ENCODE assay signal across 7 cellular contexts in genomic region chr19:41351339-41352245, GRCh38. TPM values are rescaled to one million over a fixed set of nuclear protein-coding genes. Genes with fewer than 3 reads are reported as not detected.
DNase-seq lines count a peak whose midpoint lies in the region; ATAC-seq and TF ChIP-seq lines count a peak whose summit lies in the region.

No MANE protein-coding gene starts in this region.

- H3K27me3 Mint-ChIP-seq in activated naive CD4-positive, alpha-beta T cell treated with anti-CD3 and anti-CD28 coated beads for 36 hours (ENCODE audit: low read depth): no peaks in the 10 kb centered on the region

- H3K9me3 ChIP-seq in SK-N-MC (ENCODE audit: low read depth, low read length): no peaks in the 10 kb centered on the region
- no peaks in the 10 kb centered on the region for H3K9me3 ChIP-seq in prostate gland

- TF ChIP-seq POLR2A in prostate gland (IDR thresholded peaks at IDR 0.05): no peak

- no peaks in the 10 kb centered on the region for H3K27me3 ChIP-seq in prostate gland (replicated peaks; ENCODE audit: insufficient read depth)

- H3K36me3 ChIP-seq in SK-N-MC (ENCODE audit: insufficient read depth, low read length) (peaks cover 4% of the 10 kb centered on the region; the same call in 1 of the 2 replicates), prostate gland (no peaks in the 10 kb centered on the region), urinary bladder (ENCODE audit: insufficient read depth) (no peaks in the 10 kb centered on the region)

- under 1% methylated on average over 56 of the region's 58 CpGs for WGBS in prostate gland
- under 1% methylated on average over 58 of the region's 58 CpGs for WGBS in urinary bladder

- DNase-seq in SK-N-MC (ENCODE audit: low read depth, low spot score): no peak
- peak; percentile 76 for DNase-seq in activated naive CD4-positive, alpha-beta T cell treated with anti-CD3 and anti-CD28 coated beads for 36 hours
- peak; percentile 93 for DNase-seq in cardiac septum (ENCODE audit: low spot score)
- no peak for DNase-seq in prostate gland (ENCODE audit: low spot score)

- peak overlapping the region; percentile 92 for H3K4me3 ChIP-seq in SK-N-MC
- H3K4me3 ChIP-seq in prostate gland: peak overlapping the region; percentile 70 to 80
- peak overlapping the region; percentile 91 for H3K4me3 ChIP-seq in urinary bladder (ENCODE audit: low read depth, low read length)

- H3K4me1 ChIP-seq in prostate gland (replicated peaks): peaks cover 5% of the 10 kb centered on the region
- H3K4me1 ChIP-seq in urinary bladder (ENCODE audit: insufficient read depth): peaks cover 3% of the 10 kb centered on the region

- peak overlapping the region; percentile 97 for H3K27ac Mint-ChIP-seq in activated naive CD4-positive, alpha-beta T cell treated with anti-CD3 and anti-CD28 coated beads for 36 hours

- ATAC-seq in GM18517 (IDR thresholded peaks at IDR 0.05; ENCODE audit: unreplicated experiment): peak; percentile 41
- peak; percentile 26 for ATAC-seq in HG02973 (IDR thresholded peaks at IDR 0.05; ENCODE audit: unreplicated experiment)

- H3K36me3 Mint-ChIP-seq in activated naive CD4-positive, alpha-beta T cell treated with anti-CD3 and anti-CD28 coated beads for 36 hours (ENCODE audit: low read depth): peaks cover 37% of the 10 kb centered on the region

- H3K9ac ChIP-seq in SK-N-MC (ENCODE audit: insufficient read length): peak overlapping the region; percentile 73

- H3K27ac ChIP-seq in SK-N-MC (no peak overlapping the region), prostate gland (peak overlapping the region; percentile 39 to 79), urinary bladder (ENCODE audit: low read depth) (no peak overlapping the region)

- TF ChIP-seq CTCF in prostate gland (IDR thresholded peaks at IDR 0.05): peak in 1 of 4 experiments; percentile 13

- intact Hi-C loops in activated naive CD4-positive, alpha-beta T cell treated with anti-CD3 and anti-CD28 coated beads for 36 hours (cut with micrococcal nuclease): loop anchor here (1.0 to 10.0 kb wide), 6 partner anchors 23 to 737 kb away; partner anchors contain the start of genes ARHGEF1, COQ8B, DMAC2 and ITPKC
- intact Hi-C loops in cardiac septum (cut with DNase I): loop anchor here (2.0 to 5.0 kb wide), 3 partner anchors 25 to 89 kb away; partner anchors contain the start of gene CCDC97
- intact Hi-C loops in prostate gland (cut with DNase I): no loop called here

- CTCF ChIA-PET in activated naive CD4-positive, alpha-beta T cell treated with anti-CD3 and anti-CD28 coated beads for 36 hours (lab: Charles Lee): interaction anchor here (0.7 to 3.4 kb wide), 9 partner anchors 13 to 198 kb away, joined by 3 to 14 read pairs (median 3); partner anchors contain the start of genes B9D2 and DMAC2

- peaks cover 2% of the 10 kb centered on the region for H3K9me3 Mint-ChIP-seq in activated naive CD4-positive, alpha-beta T cell treated with anti-CD3 and anti-CD28 coated beads for 36 hours

- H3K4me1 Mint-ChIP-seq in activated naive CD4-positive, alpha-beta T cell treated with anti-CD3 and anti-CD28 coated beads for 36 hours (ENCODE audit: low read depth): peaks cover 46% of the 10 kb centered on the region

- H3K4me3 Mint-ChIP-seq in activated naive CD4-positive, alpha-beta T cell treated with anti-CD3 and anti-CD28 coated beads for 36 hours: peak overlapping the region; percentile 91

RNA-seq across cellular contexts. Expression of gene TGFB1, which starts 2.1 kb away (rescaled TPM):
- total RNA-seq in activated naive CD4-positive, alpha-beta T cell treated with anti-CD3 and anti-CD28 coated beads for 36 hours: 10 to 100 TPM; 94.4 to 95.6 TPM
- 26.4 TPM for total RNA-seq in cardiac septum
- total RNA-seq in prostate gland: 10 to 100 TPM in 1 of 2 donors, 1 to 10 TPM in 1; 9.7 to 32.4 TPM
- 9.2 TPM for total RNA-seq in urinary bladder
- 58.9 TPM for polyA plus RNA-seq in urinary bladder

RNA-seq across cellular contexts. Expression of gene B9D2, which starts 12.4 kb away (rescaled TPM):
- 1 to 10 TPM; 3.5 to 4.1 TPM for total RNA-seq in activated naive CD4-positive, alpha-beta T cell treated with anti-CD3 and anti-CD28 coated beads for 36 hours
- 1.9 TPM for total RNA-seq in cardiac septum
- total RNA-seq in prostate gland: 10 to 100 TPM; 10.7 to 17.1 TPM
- 1.9 TPM for total RNA-seq in urinary bladder
- 10.0 TPM for polyA plus RNA-seq in urinary bladder

RNA-seq across cellular contexts. Expression of gene TMEM91, which starts 24.7 kb away (rescaled TPM):
- 1 to 10 TPM; 5.6 to 5.7 TPM for total RNA-seq in activated naive CD4-positive, alpha-beta T cell treated with anti-CD3 and anti-CD28 coated beads for 36 hours
- total RNA-seq in cardiac septum (2.9 TPM), prostate gland (10 to 100 TPM; 15.7 to 19.7 TPM), urinary bladder (6.6 TPM)
- polyA plus RNA-seq in urinary bladder: 36.2 TPM

RNA-seq across cellular contexts. Expression of gene CCDC97, which starts 41.6 kb away (rescaled TPM):
- 10 to 100 TPM; 14.9 to 15.8 TPM for total RNA-seq in activated naive CD4-positive, alpha-beta T cell treated with anti-CD3 and anti-CD28 coated beads for 36 hours
- total RNA-seq in cardiac septum: 17.0 TPM
- 10 to 100 TPM; 21.0 to 34.4 TPM for total RNA-seq in prostate gland
- 7.2 TPM for total RNA-seq in urinary bladder
- 18.0 TPM for polyA plus RNA-seq in urinary bladder

RNA-seq across cellular contexts. Expression of gene EXOSC5, which starts 45.6 kb away (rescaled TPM):
- total RNA-seq in activated naive CD4-positive, alpha-beta T cell treated with anti-CD3 and anti-CD28 coated beads for 36 hours: 10 to 100 TPM; 47.5 to 51.7 TPM
- total RNA-seq in cardiac septum (9.0 TPM), prostate gland (10 to 100 TPM; 29.6 to 34.0 TPM), urinary bladder (11.2 TPM)
- polyA plus RNA-seq in urinary bladder: 31.0 TPM

Comparison
In these comparisons a context has a peak if more than half of its experiments do, and no peak if none do; other contexts are left out.
1. DNase-seq: peak in activated naive CD4-positive, alpha-beta T cell treated with anti-CD3 and anti-CD28 coated beads for 36 hours (single experiment) and cardiac septum (single experiment); none in SK-N-MC (single experiment) and prostate gland (single experiment).
2. H3K27ac ChIP-seq: peak in prostate gland (2 of 2); none in SK-N-MC (single experiment) and urinary bladder (single experiment).
3. Peak in every context shown above with its lines, with median percentiles within 50 percentile points of each other: H3K4me3 ChIP-seq.